In the genomic region with DNA sequence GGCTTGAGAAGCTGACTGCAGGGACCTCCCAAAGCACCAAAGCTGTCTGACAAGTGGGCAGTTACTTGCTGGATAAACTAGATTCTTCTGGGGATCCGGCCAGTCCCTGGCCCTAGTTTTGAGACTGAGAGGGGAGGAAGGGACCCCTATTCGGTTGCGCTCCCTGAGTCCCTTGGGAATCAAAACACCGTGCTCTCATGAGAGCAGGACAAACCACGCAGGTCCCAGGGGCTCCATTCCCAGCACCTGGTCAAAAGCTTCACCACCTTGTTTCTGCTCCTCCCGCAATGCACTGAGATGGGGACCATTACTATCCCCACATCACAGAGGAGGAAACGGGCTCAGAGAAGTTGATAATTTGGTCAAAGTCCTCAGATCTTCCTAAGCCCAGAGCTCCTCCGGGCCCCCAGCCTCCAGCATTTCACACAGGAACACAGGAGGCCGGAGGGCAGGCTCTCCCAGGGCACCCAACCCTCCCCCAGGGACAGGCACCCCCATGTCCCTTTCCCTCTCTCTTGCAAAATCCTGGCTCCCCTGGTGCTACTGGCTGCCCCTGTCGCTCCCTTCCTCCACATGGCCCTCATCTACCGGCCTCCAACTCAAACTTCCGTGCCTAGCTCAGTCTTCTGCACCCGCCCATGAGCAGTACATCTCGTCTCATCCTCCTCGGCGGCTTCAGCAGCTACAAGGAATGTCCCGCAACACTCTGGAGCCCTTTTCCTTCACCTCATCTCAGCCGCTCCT, we compare ENCODE assay signal across 14 cellular contexts. TPM values are rescaled to one million over a fixed set of nuclear protein-coding genes. Genes with fewer than 3 reads are reported as not detected.
DNase-seq lines count a peak whose midpoint lies in the region; ATAC-seq and TF ChIP-seq lines count a peak whose summit lies in the region.
"Had no signal": no experiment of that assay in that cellular context is flagged by ENCODE, and none has a peak within 500 bp of the region (broad histone marks: within the 10 kb centered on the region; RNA-seq: fewer than 3 reads in every experiment).

No MANE protein-coding gene starts in this region.

- H3K27ac ChIP-seq in esophagus muscularis mucosa (replicated peaks in 1 of 4) (peak overlapping the region in 3 of 4 donors; percentile 27 to 97 (median 89)), sigmoid colon (peak overlapping the region in 1 of 4 donors; percentile 95)

- H3K36me3 Mint-ChIP-seq in activated CD8-positive, alpha-beta memory T cell treated with anti-CD3 and anti-CD28 coated beads, Interleukin-2, amount 10 ng/mL, durations not matched to agents 7 days and 5 days, result peaks cover 7% of the 10 kb centered on the region
- H3K36me3 Mint-ChIP-seq in T-helper 17 cell (ENCODE audit: low read depth), result no peaks in the 10 kb centered on the region

- no peak for TF ChIP-seq EP300 in esophagus muscularis mucosa (IDR thresholded peaks at IDR 0.05)
- no peak for TF ChIP-seq EP300 in sigmoid colon (IDR thresholded peaks at IDR 0.05)

- no peak for TF ChIP-seq POLR2A in esophagus muscularis mucosa (IDR thresholded peaks at IDR 0.05; ENCODE audit: low read depth)
- TF ChIP-seq POLR2A in sigmoid colon (IDR thresholded peaks at IDR 0.05), result no peak

- peaks cover 25 to 57% (median 52%) of the 10 kb centered on the region in 4 donors for H3K4me1 ChIP-seq in esophagus muscularis mucosa
- peaks cover 0 to 39% (median 34%) of the 10 kb centered on the region in 4 donors for H3K4me1 ChIP-seq in sigmoid colon

- no peak for ATAC-seq in activated CD8-positive, alpha-beta memory T cell treated with anti-CD3 and anti-CD28 coated beads, Interleukin-2, amount 10 ng/mL, durations not matched to agents 7 days and 5 days
- ATAC-seq in T-helper 17 cell (no peak), HG03432 (IDR thresholded peaks at IDR 0.05; ENCODE audit: unreplicated experiment) (no peak)
- ATAC-seq: body of pancreas had no signal

- WGBS in esophagus muscularis mucosa, result 94% methylated on average over 18 of the region's 18 CpGs
- 91 to 93% methylated on average over 18 of the region's 18 CpGs for WGBS in sigmoid colon, 2 donors

- H3K36me3 ChIP-seq in esophagus muscularis mucosa, result peaks cover 15 to 49% (median 45%) of the 10 kb centered on the region in 4 donors
- H3K36me3 ChIP-seq in sigmoid colon, result peaks cover 6 to 45% (median 23%) of the 10 kb centered on the region in 4 donors

- TF ChIP-seq CTCF in esophagus muscularis mucosa (IDR thresholded peaks at IDR 0.05), result no peak
- no peak for TF ChIP-seq CTCF in sigmoid colon (IDR thresholded peaks at IDR 0.05)

- peaks cover 25% of the 10 kb centered on the region for H3K4me1 Mint-ChIP-seq in activated CD8-positive, alpha-beta memory T cell treated with anti-CD3 and anti-CD28 coated beads, Interleukin-2, amount 10 ng/mL, durations not matched to agents 7 days and 5 days
- peaks cover 21% of the 10 kb centered on the region for H3K4me1 Mint-ChIP-seq in T-helper 17 cell

- no peaks in the 10 kb centered on the region for H3K9me3 ChIP-seq in T-helper 17 cell (ENCODE audit: control insufficient read depth, low read length, poor library complexity, severe bottlenecking)
- no peaks in the 10 kb centered on the region for H3K9me3 ChIP-seq in esophagus muscularis mucosa
- no peaks in the 10 kb centered on the region for H3K9me3 ChIP-seq in sigmoid colon
- H3K9me3 ChIP-seq: body of pancreas, stomach, vagina had no signal

- peak overlapping the region; percentile 17 for H3K4me3 Mint-ChIP-seq in activated CD8-positive, alpha-beta memory T cell treated with anti-CD3 and anti-CD28 coated beads, Interleukin-2, amount 10 ng/mL, durations not matched to agents 7 days and 5 days
- H3K4me3 Mint-ChIP-seq in T-helper 17 cell, result no peak overlapping the region

- H3K27me3 ChIP-seq in esophagus muscularis mucosa (no peaks in the 10 kb centered on the region), sigmoid colon (no peaks in the 10 kb centered on the region)
- H3K27me3 ChIP-seq: body of pancreas, stomach, vagina had no signal

- no peaks in the 10 kb centered on the region for H3K27me3 Mint-ChIP-seq in activated CD8-positive, alpha-beta memory T cell treated with anti-CD3 and anti-CD28 coated beads, Interleukin-2, amount 10 ng/mL, durations not matched to agents 7 days and 5 days
- H3K27me3 Mint-ChIP-seq in T-helper 17 cell, result no peaks in the 10 kb centered on the region

- H3K4me3 ChIP-seq in esophagus muscularis mucosa (no peak overlapping the region), sigmoid colon (no peak overlapping the region)
- H3K4me3 ChIP-seq: body of pancreas, stomach, vagina had no signal

- H3K27ac Mint-ChIP-seq in activated CD8-positive, alpha-beta memory T cell treated with anti-CD3 and anti-CD28 coated beads, Interleukin-2, amount 10 ng/mL, durations not matched to agents 7 days and 5 days, result no peak overlapping the region
- H3K27ac Mint-ChIP-seq in T-helper 17 cell, result peak overlapping the region; percentile 76

- no peak for DNase-seq in activated CD8-positive, alpha-beta memory T cell treated with anti-CD3 and anti-CD28 coated beads, Interleukin-2, amount 10 ng/mL, durations not matched to agents 7 days and 5 days
- DNase-seq in activated CD8-positive, alpha-beta memory T cell treated with anti-CD3 and anti-CD28 coated beads, Interleukin-2, amount 50 U/mL, for 48 hours, result no peak
- no peak for DNase-seq in T-helper 17 cell
- no peak for DNase-seq in esophagus muscularis mucosa (ENCODE audit: extremely low spot score)
- DNase-seq in sigmoid colon, result peak; percentile 60
- no peak for DNase-seq in activated gamma-delta T cell (lab: John Stamatoyannopoulos, UW)
- no peak for DNase-seq in SKM-1 treated with dmso at 0.1 percent for 144 hours (lab: John Stamatoyannopoulos, UW; ENCODE audit: unreplicated experiment)
- DNase-seq: body of pancreas; effector CD4-positive, alpha-beta T cell; NCI-H1436; occipital lobe; stomach had no signal

- intact Hi-C loops in esophagus muscularis mucosa (cut with DNase I) (loop anchor here (2.0 kb wide), 1 partner anchor 15 kb away; a partner anchor contains a TSS), sigmoid colon (cut with DNase I) (no loop called here)

- CTCF ChIA-PET in activated CD8-positive, alpha-beta memory T cell treated with anti-CD3 and anti-CD28 coated beads, Interleukin-2, amount 10 ng/mL, durations not matched to agents 7 days and 5 days (lab: Charles Lee), result interaction anchor here (0.9 to 8.3 kb wide), 5 partner anchors 12 to 45 kb away, joined by 3 to 101 read pairs (median 4); a partner anchor contains a TSS

- H3K9me3 Mint-ChIP-seq in activated CD8-positive, alpha-beta memory T cell treated with anti-CD3 and anti-CD28 coated beads, Interleukin-2, amount 10 ng/mL, durations not matched to agents 7 days and 5 days (ENCODE audit: low read depth), result no peaks in the 10 kb centered on the region

RNA-seq across cellular contexts. Expression of a gene that starts 3.3 kb away (rescaled TPM):
- 10 to 100 TPM; 33.3 to 33.6 TPM for total RNA-seq in activated CD8-positive, alpha-beta memory T cell treated with anti-CD3 and anti-CD28 coated beads, Interleukin-2, amount 10 ng/mL, durations not matched to agents 7 days and 5 days
- 10 to 100 TPM; 19.8 to 23.6 TPM for total RNA-seq in T-helper 17 cell
- total RNA-seq in esophagus muscularis mucosa, result 10 to 100 TPM; 13.3 to 36.4 (median 27.4) TPM
- 10 to 100 TPM; 22.4 to 27.5 (median 25.1) TPM for total RNA-seq in sigmoid colon
- 10 to 100 TPM in 2 of 3 donors, 1 to 10 TPM in 1; 7.2 to 19.1 (median 10.2) TPM for polyA plus RNA-seq in sigmoid colon

RNA-seq across cellular contexts. Expression of a gene that starts 11.2 kb away (rescaled TPM):
- 100 to 1,000 TPM; 115 to 139 TPM for total RNA-seq in activated CD8-positive, alpha-beta memory T cell treated with anti-CD3 and anti-CD28 coated beads, Interleukin-2, amount 10 ng/mL, durations not matched to agents 7 days and 5 days
- total RNA-seq in T-helper 17 cell (100 to 1,000 TPM in 1 of 2 donors, 10 to 100 TPM in 1; 93.8 to 107 TPM), esophagus muscularis mucosa (10 to 100 TPM; 32.5 to 61.7 (median 44.1) TPM), sigmoid colon (10 to 100 TPM; 32.8 to 50.6 (median 41.8) TPM)
- 10 to 100 TPM; 55.9 to 71.5 (median 57.1) TPM for polyA plus RNA-seq in sigmoid colon

RNA-seq across cellular contexts. Expression of a gene that starts 15.1 kb away (rescaled TPM):
- total RNA-seq in activated CD8-positive, alpha-beta memory T cell treated with anti-CD3 and anti-CD28 coated beads, Interleukin-2, amount 10 ng/mL, durations not matched to agents 7 days and 5 days, result 10 to 100 TPM; 13.4 to 24.3 TPM
- 1 to 10 TPM; 4.5 to 9.4 TPM for total RNA-seq in T-helper 17 cell
- 100 to 1,000 TPM in 1 of 4 donors, 10 to 100 TPM in 3; 67.8 to 147 (median 81.9) TPM for total RNA-seq in esophagus muscularis mucosa
- total RNA-seq in sigmoid colon, result 10 to 100 TPM; 27.8 to 40.9 (median 37.2) TPM
- 10 to 100 TPM; 28.7 to 41.0 (median 39.0) TPM for polyA plus RNA-seq in sigmoid colon

RNA-seq across cellular contexts. Expression of a gene that starts 38.3 kb away (rescaled TPM):
- 10 to 100 TPM; 71.3 to 79.1 TPM for total RNA-seq in activated CD8-positive, alpha-beta memory T cell treated with anti-CD3 and anti-CD28 coated beads, Interleukin-2, amount 10 ng/mL, durations not matched to agents 7 days and 5 days
- 100 to 1,000 TPM in 1 of 2 donors, 10 to 100 TPM in 1; 86.0 to 114 TPM for total RNA-seq in T-helper 17 cell
- total RNA-seq in esophagus muscularis mucosa, result 10 to 100 TPM; 48.2 to 95.8 (median 85.2) TPM
- 10 to 100 TPM; 44.2 to 73.1 (median 56.9) TPM for total RNA-seq in sigmoid colon
- polyA plus RNA-seq in sigmoid colon, result 100 to 1,000 TPM in 1 of 3 donors, 10 to 100 TPM in 2; 87.1 to 110 (median 91.3) TPM

RNA-seq across cellular contexts. Expression of a gene that starts 47.4 kb away (rescaled TPM):
- total RNA-seq in activated CD8-positive, alpha-beta memory T cell treated with anti-CD3 and anti-CD28 coated beads, Interleukin-2, amount 10 ng/mL, durations not matched to agents 7 days and 5 days, result 10 to 100 TPM; 26.6 to 36.7 TPM
- total RNA-seq in T-helper 17 cell (10 to 100 TPM; 20.0 to 22.3 TPM), esophagus muscularis mucosa (10 to 100 TPM in 2 of 4 donors, 1 to 10 TPM in 2; 7.8 to 15.0 (median 10.4) TPM), sigmoid colon (10 to 100 TPM in 1 of 4 donors, 1 to 10 TPM in 3; 4.4 to 16.6 (median 6.3) TPM)
- polyA plus RNA-seq in sigmoid colon, result 1 to 10 TPM; 1.2 to 9.0 (median 2.5) TPM
